Comparison of ENCODE assay signal across 8 cellular contexts in genomic region chr13:29428310-29428991, GRCh38.
A peak's percentile ranks its signal among the peaks of the same experiment; 100 is the strongest.
DNase-seq lines count a peak whose midpoint lies in the region; ATAC-seq and TF ChIP-seq lines count a peak whose summit lies in the region.

No MANE protein-coding gene starts in this region.

- H3K36me3 ChIP-seq in ES-I3 (ENCODE audit: insufficient read depth, low read length): no peaks in the 10 kb centered on the region
- no peaks in the 10 kb centered on the region for H3K36me3 ChIP-seq in OCI-LY7 (ENCODE audit: insufficient read depth, low read length)
- H3K36me3 ChIP-seq in parathyroid adenoma (ENCODE audit: control insufficient read depth, insufficient read depth, low read length): no peaks in the 10 kb centered on the region

- no peaks in the 10 kb centered on the region for H3K27me3 ChIP-seq in parathyroid adenoma (ENCODE audit: control insufficient read depth, insufficient read depth, low read length)

- H3K9me2 ChIP-seq in OCI-LY7 (ENCODE audit: insufficient read depth, low read length): no peaks in the 10 kb centered on the region

- H3K27ac ChIP-seq in OCI-LY7 (ENCODE audit: low read depth, low read length, poor library complexity, severe bottlenecking) (no peak overlapping the region), parathyroid adenoma (no peak overlapping the region)

- ATAC-seq in HG03342 (IDR thresholded peaks at IDR 0.05; ENCODE audit: unreplicated experiment) (no peak), HG03280 (IDR thresholded peaks at IDR 0.05; ENCODE audit: unreplicated experiment) (no peak)

- no peaks in the 10 kb centered on the region for H3K9me3 Mint-ChIP-seq in activated T-helper 1 cell treated with anti-CD3 and anti-CD28 coated beads, Interleukin-12 subunit alpha, Interleukin-12 subunit beta, Interleukin-2, Interleukin-4 antibody, amounts not matched to agents 30 ng/mL and 10 ng/mL and 1 ng/mL, durations not matched to agents 14 hours and 24 hours and 36 hours

- DNase-seq in OCI-LY7 (ENCODE audit: low spot score): no peak
- DNase-seq in foreskin fibroblast: peak in 1 of 2 donors; percentile 51
- DNase-seq in activated T-helper 1 cell treated with anti-CD3 and anti-CD28 coated beads, Interleukin-12 subunit alpha, Interleukin-12 subunit beta, Interleukin-2, Interleukin-4 antibody, amounts not matched to agents 30 ng/mL and 10 ng/mL and 1 ng/mL, durations not matched to agents 14 hours and 24 hours and 36 hours (ENCODE audit: low spot score): no peak
- no peak for DNase-seq in NCI-H2107 treated with DMSO at 0.1 percent for 48 hours (lab: John Stamatoyannopoulos, UW; ENCODE audit: unreplicated experiment)

- TF ChIP-seq CTCF in OCI-LY7 (conservative IDR thresholded peaks at IDR 0.05; ENCODE audit: low read length): no peak
- peak; percentile 7 for TF ChIP-seq CTCF in foreskin fibroblast (IDR thresholded peaks at IDR 0.05; ENCODE audit: low read depth, low read length)
- TF ChIP-seq CTCF in parathyroid adenoma (IDR thresholded peaks at IDR 0.05): no peak

- no TSS peak for BruUV-seq in OCI-LY7 (replicated peaks; lab: Mats Ljungman, UMichigan)

- no peaks in the 10 kb centered on the region for H3K36me3 Mint-ChIP-seq in activated T-helper 1 cell treated with anti-CD3 and anti-CD28 coated beads, Interleukin-12 subunit alpha, Interleukin-12 subunit beta, Interleukin-2, Interleukin-4 antibody, amounts not matched to agents 30 ng/mL and 10 ng/mL and 1 ng/mL, durations not matched to agents 14 hours and 24 hours and 36 hours (ENCODE audit: low read depth)

- CTCF ChIA-PET in OCI-LY7 (lab: Charles Lee; ENCODE audit: unreplicated experiment): no interaction called here

- H3K9me3 ChIP-seq in ES-I3 (ENCODE audit: control insufficient read depth, insufficient read depth, low read length) (no peaks in the 10 kb centered on the region), OCI-LY7 (ENCODE audit: low read length) (no peaks in the 10 kb centered on the region), parathyroid adenoma (ENCODE audit: control insufficient read depth, low read length) (no peaks in the 10 kb centered on the region)

- H3K79me2 ChIP-seq in OCI-LY7 (ENCODE audit: insufficient read depth, low read depth, low read length): no peaks in the 10 kb centered on the region
- H3K79me2 ChIP-seq in parathyroid adenoma: no peaks in the 10 kb centered on the region

- POLR2A ChIA-PET in OCI-LY7 (lab: Charles Lee): no interaction called here

- H3K4me2 ChIP-seq in OCI-LY7 (ENCODE audit: low read length) (peak overlapping the region; percentile 52), parathyroid adenoma (ENCODE audit: low read length) (peak overlapping the region; percentile 58)

- peak overlapping the region; percentile 21 for H2AFZ ChIP-seq in OCI-LY7 (ENCODE audit: low read length)
- peak overlapping the region; percentile 42 for H2AFZ ChIP-seq in parathyroid adenoma

- H3K4me3 ChIP-seq in OCI-LY7 (ENCODE audit: low read depth, low read length, poor library complexity, severe bottlenecking) (peak overlapping the region; percentile 54), foreskin fibroblast (ENCODE audit: low read depth in 1 of 2, low read length in 2 of 2) (peak overlapping the region; percentile 32 to 41), parathyroid adenoma (ENCODE audit: low read depth, low read length) (no peak overlapping the region)

- H4K20me1 ChIP-seq in OCI-LY7 (ENCODE audit: insufficient read depth, low read length): no peaks in the 10 kb centered on the region

- H3K4me3 Mint-ChIP-seq in activated T-helper 1 cell treated with anti-CD3 and anti-CD28 coated beads, Interleukin-12 subunit alpha, Interleukin-12 subunit beta, Interleukin-2, Interleukin-4 antibody, amounts not matched to agents 30 ng/mL and 10 ng/mL and 1 ng/mL, durations not matched to agents 14 hours and 24 hours and 36 hours: no peak overlapping the region

- H3K27ac Mint-ChIP-seq in activated T-helper 1 cell treated with anti-CD3 and anti-CD28 coated beads, Interleukin-12 subunit alpha, Interleukin-12 subunit beta, Interleukin-2, Interleukin-4 antibody, amounts not matched to agents 30 ng/mL and 10 ng/mL and 1 ng/mL, durations not matched to agents 14 hours and 24 hours and 36 hours: no peak overlapping the region

- H3K4me1 ChIP-seq in ES-I3 (ENCODE audit: insufficient read depth, low read length) (no peaks in the 10 kb centered on the region; the same call in 1 of the 2 replicates), OCI-LY7 (ENCODE audit: insufficient read depth, low read length, poor library complexity, severe bottlenecking) (peaks cover 22% of the 10 kb centered on the region), parathyroid adenoma (no peaks in the 10 kb centered on the region)

- H3K27me3 Mint-ChIP-seq in activated T-helper 1 cell treated with anti-CD3 and anti-CD28 coated beads, Interleukin-12 subunit alpha, Interleukin-12 subunit beta, Interleukin-2, Interleukin-4 antibody, amounts not matched to agents 30 ng/mL and 10 ng/mL and 1 ng/mL, durations not matched to agents 14 hours and 24 hours and 36 hours (ENCODE audit: insufficient read depth): peaks cover 59% of the 10 kb centered on the region

- intact Hi-C loops in OCI-LY7 (cut with micrococcal nuclease; ENCODE audit: unreplicated experiment): no loop called here
- intact Hi-C loops in activated T-helper 1 cell treated with anti-CD3 and anti-CD28 coated beads, Interleukin-12 subunit alpha, Interleukin-12 subunit beta, Interleukin-2, Interleukin-4 antibody, amounts not matched to agents 30 ng/mL and 10 ng/mL and 1 ng/mL, durations not matched to agents 14 hours and 24 hours and 36 hours (cut with micrococcal nuclease): no loop called here

- H3K4me1 Mint-ChIP-seq in activated T-helper 1 cell treated with anti-CD3 and anti-CD28 coated beads, Interleukin-12 subunit alpha, Interleukin-12 subunit beta, Interleukin-2, Interleukin-4 antibody, amounts not matched to agents 30 ng/mL and 10 ng/mL and 1 ng/mL, durations not matched to agents 14 hours and 24 hours and 36 hours (ENCODE audit: low read depth): no peaks in the 10 kb centered on the region

- peak overlapping the region; percentile 36; the same call in 1 of the 2 replicates for H3K9ac ChIP-seq in ES-I3 (ENCODE audit: low read depth, low read length)
- H3K9ac ChIP-seq in parathyroid adenoma: no peak overlapping the region
